28 cellular contexts compared by ENCODE assay signal in genomic region chr1:181056560-181056959, GRCh38.
"Had no signal": no experiment of that assay in that cellular context is flagged by ENCODE, and none has a peak within 500 bp of the region (broad histone marks: within the 10 kb centered on the region; RNA-seq: fewer than 3 reads in every experiment).

No MANE protein-coding gene starts in this region.

- ATAC-seq: left lobe of liver, lower lobe of right lung, natural killer cell, pancreas, sciatic nerve had no signal

- DNase-seq: cerebellar nuclear complex; colonic mucosa; effector CD4-positive, alpha-beta T cell; endodermal cell; erythroblast; foreskin melanocyte; heart right ventricle; hypothalamus; kidney glomerular epithelial cell; lower lobe of right lung; natural killer cell; pancreas; stimulated activated CD4-positive, alpha-beta T cell treated with anti-CD3 and anti-CD28 coated beads, Interleukin-2, amount 100 ng/mL, for 24 hours; stimulated activated CD4-positive, alpha-beta T cell treated with anti-CD3 and anti-CD28 coated beads, Interleukin-4, amount 100 ng/mL, for 4 hours; stimulated activated naive CD4-positive, alpha-beta T cell treated with Interleukin-2 at 50 U/mL for 16 hours; thyroid gland; uterus had no signal

- H3K27me3 Mint-ChIP-seq: memory B cell had no signal

- H3K9me3 ChIP-seq: colonic mucosa, lower lobe of right lung, pancreas, thyroid gland, uterus had no signal

- H3K4me3 ChIP-seq: colonic mucosa, heart right ventricle, lower lobe of right lung, pancreas, skin epidermis, suprapubic skin, thyroid gland, uterus had no signal

- H3K9me3 Mint-ChIP-seq: natural killer cell, neural crest cell had no signal

- H3K27ac Mint-ChIP-seq: mesothelial cell of epicardium, natural killer cell, progenitor cell of endocrine pancreas, type B pancreatic cell had no signal

- H3K36me3 Mint-ChIP-seq: mesothelial cell of epicardium, type B pancreatic cell had no signal

- H3K4me1 ChIP-seq: colonic mucosa, pancreas, thyroid gland, uterus had no signal

- H3K27ac ChIP-seq: colonic mucosa, heart right ventricle, lower lobe of right lung, pancreas, skin epidermis, suprapubic skin, thyroid gland, uterus had no signal

- H3K36me3 ChIP-seq: colonic mucosa, pancreas, thyroid gland, uterus had no signal

- H3K4me3 Mint-ChIP-seq: endodermal cell, memory B cell, mesothelial cell of epicardium, natural killer cell, neural crest cell, type B pancreatic cell had no signal

- FAIRE-seq: endothelial cell of umbilical vein, islet of Langerhans, pancreas had no signal

- H3K27me3 ChIP-seq: colonic mucosa, heart right ventricle, pancreas, suprapubic skin, thyroid gland, uterus had no signal
